In genomic region chr1:1328254-1328653, GRCh38 we compare ENCODE assay signal across 13 cellular contexts. TPM values are rescaled to one million over a fixed set of nuclear protein-coding genes. Genes with fewer than 3 reads are reported as not detected.
DNase-seq lines count a peak whose midpoint lies in the region; ATAC-seq and TF ChIP-seq lines count a peak whose summit lies in the region.
"Had no signal": no experiment of that assay in that cellular context is flagged by ENCODE, and none has a peak within 500 bp of the region (broad histone marks: within the 10 kb centered on the region; RNA-seq: fewer than 3 reads in every experiment).

No MANE protein-coding gene starts in this region.

- no peaks in the 10 kb centered on the region for H3K36me3 Mint-ChIP-seq in natural killer cell
- peaks cover 6% of the 10 kb centered on the region for H3K36me3 Mint-ChIP-seq in natural killer cell treated with Interleukin-12 subunit alpha and Interleukin-12 subunit beta and Interleukin-15 and Interleukin-18, amount 100 ng/mL, for 72 hours

- peak overlapping the region; percentile 31 for H3K4me3 Mint-ChIP-seq in natural killer cell
- no peak overlapping the region for H3K4me3 Mint-ChIP-seq in natural killer cell treated with Interleukin-12 subunit alpha and Interleukin-12 subunit beta and Interleukin-15 and Interleukin-18, amount 100 ng/mL, for 72 hours
- H3K4me3 Mint-ChIP-seq: HFFc6 had no signal

- H3K9me3 Mint-ChIP-seq in natural killer cell, result no peaks in the 10 kb centered on the region
- no peaks in the 10 kb centered on the region for H3K9me3 Mint-ChIP-seq in natural killer cell treated with Interleukin-12 subunit alpha and Interleukin-12 subunit beta and Interleukin-15 and Interleukin-18, amount 100 ng/mL, for 72 hours
- H3K9me3 Mint-ChIP-seq: CD8-positive, alpha-beta T cell had no signal

- ATAC-seq in natural killer cell (no peak), GM18867 (IDR thresholded peaks at IDR 0.05; ENCODE audit: unreplicated experiment) (no peak)
- ATAC-seq in natural killer cell treated with Interleukin-12 subunit alpha and Interleukin-12 subunit beta and Interleukin-15 and Interleukin-18, amount 100 ng/mL, for 72 hours, result no peak
- ATAC-seq: CD8-positive, alpha-beta T cell had no signal

- no peaks in the 10 kb centered on the region for H3K27me3 Mint-ChIP-seq in natural killer cell (ENCODE audit: low read depth in 2 of 2)
- no peaks in the 10 kb centered on the region for H3K27me3 Mint-ChIP-seq in natural killer cell treated with Interleukin-12 subunit alpha and Interleukin-12 subunit beta and Interleukin-15 and Interleukin-18, amount 100 ng/mL, for 72 hours

- no peak overlapping the region for H3K27ac Mint-ChIP-seq in natural killer cell
- no peak overlapping the region for H3K27ac Mint-ChIP-seq in natural killer cell treated with Interleukin-12 subunit alpha and Interleukin-12 subunit beta and Interleukin-15 and Interleukin-18, amount 100 ng/mL, for 72 hours
- H3K27ac Mint-ChIP-seq: CD8-positive, alpha-beta T cell; HFFc6 had no signal

- H3K27ac ChIP-seq in VCaP, result peak overlapping the region; percentile 9; the same call in 1 of the 2 replicates
- H3K27ac ChIP-seq: C4-2B had no signal

- DNase-seq in natural killer cell, result no peak
- DNase-seq in natural killer cell treated with Interleukin-12 subunit alpha and Interleukin-12 subunit beta and Interleukin-15 and Interleukin-18, amount 100 ng/mL, for 72 hours (ENCODE audit: low spot score), result no peak
- no peak for DNase-seq in DMS153 (lab: John Stamatoyannopoulos, UW)
- DNase-seq: 8988T; CD8-positive, alpha-beta T cell; COR-L47; DND-41; GDM1; GOT3; HFFc6 had no signal

- peaks cover 6 to 18% of the 10 kb centered on the region in 2 donors for H3K4me1 Mint-ChIP-seq in natural killer cell
- H3K4me1 Mint-ChIP-seq in natural killer cell treated with Interleukin-12 subunit alpha and Interleukin-12 subunit beta and Interleukin-15 and Interleukin-18, amount 100 ng/mL, for 72 hours (ENCODE audit: low read depth in 2 of 2), result peaks cover 9 to 15% of the 10 kb centered on the region in 2 donors

- TF ChIP-seq CTCF in natural killer cell (IDR thresholded peaks at IDR 0.05), result no peak
- TF ChIP-seq CTCF in VCaP (conservative IDR thresholded peaks at IDR 0.05), result no peak

- intact Hi-C loops in natural killer cell (cut with micrococcal nuclease), result no loop called here

RNA-seq across cellular contexts. Expression of gene TAS1R3, which starts 2.8 kb away (rescaled TPM):
- total RNA-seq in natural killer cell, result 1 to 10 TPM in 2 of 3 donors, under 1 TPM in 1; 0.66 to 1.4 (median 1.3) TPM
- under 1 TPM; 0.81 to 0.89 TPM for total RNA-seq in natural killer cell treated with Interleukin-12 subunit alpha and Interleukin-12 subunit beta and Interleukin-15 and Interleukin-18, amount 100 ng/mL, for 72 hours

RNA-seq across cellular contexts. Expression of gene CPTP, which starts 3.7 kb away (rescaled TPM):
- total RNA-seq in natural killer cell, result 10 to 100 TPM in 2 of 3 donors, 1 to 10 TPM in 1; 8.0 to 14.6 (median 12.3) TPM
- 10 to 100 TPM; 15.7 to 20.1 TPM for total RNA-seq in natural killer cell treated with Interleukin-12 subunit alpha and Interleukin-12 subunit beta and Interleukin-15 and Interleukin-18, amount 100 ng/mL, for 72 hours

RNA-seq across cellular contexts. Expression of gene INTS11, which starts 3.8 kb away (rescaled TPM):
- total RNA-seq in natural killer cell, result 100 to 1,000 TPM; 150 to 189 (median 181) TPM
- 100 to 1,000 TPM; 122 to 204 TPM for total RNA-seq in natural killer cell treated with Interleukin-12 subunit alpha and Interleukin-12 subunit beta and Interleukin-15 and Interleukin-18, amount 100 ng/mL, for 72 hours

RNA-seq across cellular contexts. Expression of gene PUSL1, which starts 19.9 kb away (rescaled TPM):
- 10 to 100 TPM; 11.1 to 13.0 (median 12.9) TPM for total RNA-seq in natural killer cell
- 10 to 100 TPM; 19.2 to 39.0 TPM for total RNA-seq in natural killer cell treated with Interleukin-12 subunit alpha and Interleukin-12 subunit beta and Interleukin-15 and Interleukin-18, amount 100 ng/mL, for 72 hours

RNA-seq across cellular contexts. Expression of gene ACAP3, which starts 20.5 kb away (rescaled TPM):
- 10 to 100 TPM; 56.1 to 59.7 (median 59.0) TPM for total RNA-seq in natural killer cell
- total RNA-seq in natural killer cell treated with Interleukin-12 subunit alpha and Interleukin-12 subunit beta and Interleukin-15 and Interleukin-18, amount 100 ng/mL, for 72 hours, result 10 to 100 TPM; 32.5 to 60.5 TPM
